In the genomic region with DNA sequence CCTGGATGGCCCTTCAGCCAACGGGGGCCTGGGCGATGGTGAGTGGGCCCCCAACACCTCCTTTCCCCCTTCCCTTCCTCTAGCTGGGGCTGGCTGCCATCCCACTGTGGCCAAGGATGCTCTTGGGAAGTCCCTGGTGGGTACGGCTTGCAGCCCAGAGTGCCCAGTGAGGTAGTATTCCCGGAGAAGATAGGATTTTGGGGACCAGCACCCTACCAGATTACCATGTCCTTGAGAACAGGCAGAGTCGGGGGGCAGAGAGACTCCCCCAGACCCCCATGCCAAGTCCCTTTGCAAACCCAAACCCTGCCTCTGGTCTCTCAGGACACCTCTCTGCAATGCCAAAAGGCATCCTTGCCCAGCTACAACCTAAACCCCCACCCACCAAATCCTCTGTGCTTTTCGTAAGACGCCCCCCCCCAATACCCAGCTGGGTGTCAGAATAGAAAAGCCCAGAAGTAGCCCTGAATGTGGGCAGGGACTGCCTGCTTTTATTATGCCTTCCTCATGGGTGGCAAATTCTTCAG, we compare ENCODE assay signal across 11 cellular contexts. TPM values are rescaled to one million over a fixed set of nuclear protein-coding genes. Genes with fewer than 3 reads are reported as not detected.
A peak's percentile ranks its signal among the peaks of the same experiment; 100 is the strongest.
DNase-seq lines count a peak whose midpoint lies in the region; ATAC-seq and TF ChIP-seq lines count a peak whose summit lies in the region.
"Had no signal": no experiment of that assay in that cellular context is flagged by ENCODE, and none has a peak within 500 bp of the region (broad histone marks: within the 10 kb centered on the region; RNA-seq: fewer than 3 reads in every experiment).

No MANE protein-coding gene starts in this region.

- H4K20me1 ChIP-seq in PC-9 (ENCODE audit: insufficient read depth): no peaks in the 10 kb centered on the region

- no peak for TF ChIP-seq CTCF in PC-9 (conservative IDR thresholded peaks at IDR 0.05)
- TF ChIP-seq CTCF in coronary artery (IDR thresholded peaks at IDR 0.05): no peak
- no peak for TF ChIP-seq CTCF in lung (IDR thresholded peaks at IDR 0.05; ENCODE audit: control extremely low read depth, extremely low read depth)
- TF ChIP-seq CTCF in thoracic aorta (IDR thresholded peaks at IDR 0.05): no peak

- ATAC-seq in lung (ENCODE audit: insufficient read depth, low FRiP score) (no peak), thoracic aorta (ENCODE audit: insufficient number of reproducible peaks, low FRiP score, low read depth) (peak; percentile 0), left colon (no peak), GM19452 (IDR thresholded peaks at IDR 0.05; ENCODE audit: unreplicated experiment) (no peak)

- peak overlapping the region; percentile 54 for H3K4me2 ChIP-seq in PC-9

- H3K9me2 ChIP-seq in PC-9 (ENCODE audit: insufficient read depth): no peaks in the 10 kb centered on the region

- H3K4me1 ChIP-seq in PC-9 (replicated peaks; ENCODE audit: insufficient read depth) (peaks cover 29% of the 10 kb centered on the region), lung (ENCODE audit: control insufficient read depth in 2 of 2, insufficient read depth in 2 of 2, low read length in 2 of 2) (peaks cover 5 to 31% of the 10 kb centered on the region in 2 donors), thoracic aorta (ENCODE audit: control insufficient read depth in 1 of 2, low read depth in 2 of 2) (peaks cover 34 to 68% of the 10 kb centered on the region in 2 donors)

- 7 to 22% methylated on average over 7 of the region's 7 CpGs for WGBS in lung, 2 donors

- no peak for DNase-seq in PC-9
- no peak for DNase-seq in coronary artery (ENCODE audit: low spot score)
- DNase-seq in lung (ENCODE audit: low spot score): no peak
- no peak for DNase-seq in thoracic aorta (ENCODE audit: low spot score)
- no peak for DNase-seq in NCI-H146 (lab: John Stamatoyannopoulos, UW)
- no peak for DNase-seq in left colon
- no peak for DNase-seq in activated CD4-positive, alpha-beta T cell treated with anti-CD3 and anti-CD28 coated beads for 4 hours
- DNase-seq: activated gamma-delta T cell, KG1, naive B cell had no signal

- H3K9me3 ChIP-seq in PC-9 (ENCODE audit: insufficient read depth, low read depth): no peaks in the 10 kb centered on the region
- H3K9me3 ChIP-seq in lung (ENCODE audit: control insufficient read depth in 2 of 2, insufficient read depth in 1 of 2, low read length in 1 of 2): peaks cover 0 to 6% of the 10 kb centered on the region in 2 donors
- no peaks in the 10 kb centered on the region for H3K9me3 ChIP-seq in thoracic aorta

- CTCF ChIA-PET in PC-9 (lab: Charles Lee): interaction anchor here (0.7 kb wide), 1 partner anchor 498 kb away, joined by 6 read pairs; no protein-coding TSS in a partner anchor

- H3K79me2 ChIP-seq in PC-9 (ENCODE audit: low read depth): no peaks in the 10 kb centered on the region

- POLR2A ChIA-PET in PC-9 (lab: Charles Lee; ENCODE audit: unreplicated experiment): interaction anchor here (0.6 kb wide), 1 partner anchor 22 kb away, joined by 8 read pairs; no protein-coding TSS in a partner anchor

- H3F3A ChIP-seq in PC-9 (ENCODE audit: insufficient read depth, low read depth): peaks cover 26% of the 10 kb centered on the region; the same call in 1 of the 2 replicates

- H3K36me3 ChIP-seq in PC-9 (ENCODE audit: low read depth) (no peaks in the 10 kb centered on the region), lung (ENCODE audit: control insufficient read depth in 2 of 2, insufficient read depth in 2 of 2, low read length in 2 of 2) (no peaks in the 10 kb centered on the region), thoracic aorta (peaks cover 3% of the 10 kb centered on the region)

- no peak overlapping the region for H2AFZ ChIP-seq in PC-9

- H3K27me3 ChIP-seq in PC-9 (ENCODE audit: insufficient read depth, low read depth) (peaks cover 6% of the 10 kb centered on the region; the same call in 1 of the 2 replicates), lung (ENCODE audit: control insufficient read depth, insufficient read depth) (no peaks in the 10 kb centered on the region), thoracic aorta (replicated peaks; ENCODE audit: insufficient read depth) (no peaks in the 10 kb centered on the region)

- H3K27ac ChIP-seq in PC-9 (no peak overlapping the region), coronary artery (peak overlapping the region; percentile 97 to 98), lung (ENCODE audit: low read depth in 1 of 2, low read length in 1 of 2) (peak overlapping the region; percentile 88 to 95), thoracic aorta (peak overlapping the region; percentile 94 to 95)

- BruUV-seq in PC-9 (replicated peaks; lab: Mats Ljungman, UMichigan): no TSS peak

- intact Hi-C loops in PC-9 (cut with micrococcal nuclease; ENCODE audit: unreplicated experiment): loop anchor here (5.0 kb wide), 1 partner anchor 74 kb away; no protein-coding TSS in a partner anchor
- intact Hi-C loops in left colon (cut with DNase I, micrococcal nuclease): no loop called here

- no peak overlapping the region; the same call in 1 of the 2 replicates for H3K4me3 ChIP-seq in PC-9
- H3K4me3 ChIP-seq in coronary artery: peak overlapping the region; percentile 81
- peak overlapping the region; percentile 34 for H3K4me3 ChIP-seq in lung
- peak overlapping the region; percentile 72 for H3K4me3 ChIP-seq in thoracic aorta

RNA-seq across cellular contexts. Expression of gene HIF3A, which starts 1.7 kb away (rescaled TPM):
- total RNA-seq in PC-9 (2021) (0.25 TPM in 1 of 2 replicates, not detected in the other), lung (100 to 1,000 TPM in 1 of 2 donors, 10 to 100 TPM in 1; 85.5 to 315 TPM), thoracic aorta (100 to 1,000 TPM in 1 of 2 donors, 10 to 100 TPM in 1; 85.6 to 189 TPM), left colon (10 to 100 TPM; 12.0 to 14.6 TPM)
- polyA plus RNA-seq in lung: 10 to 100 TPM; 24.1 to 41.3 TPM

RNA-seq across cellular contexts. Expression of gene PPP5C, which starts 48.3 kb away (rescaled TPM):
- total RNA-seq in PC-9 (2021): 74.7 and 85.4 TPM in 2 replicates
- total RNA-seq in lung: 10 to 100 TPM; 52.9 to 69.8 TPM
- 10 to 100 TPM; 48.5 to 56.4 TPM for polyA plus RNA-seq in lung
- 100 to 1,000 TPM in 1 of 2 donors, 10 to 100 TPM in 1; 60.6 to 107 TPM for total RNA-seq in thoracic aorta
- total RNA-seq in left colon: 10 to 100 TPM; 51.8 to 80.7 TPM

Comparison
In these comparisons a context has a peak if more than half of its experiments do, and no peak if none do; other contexts are left out.
1. RNA of gene HIF3A, which starts 1.7 kb away (total RNA-seq): 85.5 to 315 TPM in lung, 85.6 to 189 TPM in thoracic aorta and 12.0 to 14.6 TPM in left colon; 0.25 TPM in PC-9; every median in the first group is over 10 times any median in the second.